Comparison of ENCODE assay signal across 19 cellular contexts in the genomic region with DNA sequence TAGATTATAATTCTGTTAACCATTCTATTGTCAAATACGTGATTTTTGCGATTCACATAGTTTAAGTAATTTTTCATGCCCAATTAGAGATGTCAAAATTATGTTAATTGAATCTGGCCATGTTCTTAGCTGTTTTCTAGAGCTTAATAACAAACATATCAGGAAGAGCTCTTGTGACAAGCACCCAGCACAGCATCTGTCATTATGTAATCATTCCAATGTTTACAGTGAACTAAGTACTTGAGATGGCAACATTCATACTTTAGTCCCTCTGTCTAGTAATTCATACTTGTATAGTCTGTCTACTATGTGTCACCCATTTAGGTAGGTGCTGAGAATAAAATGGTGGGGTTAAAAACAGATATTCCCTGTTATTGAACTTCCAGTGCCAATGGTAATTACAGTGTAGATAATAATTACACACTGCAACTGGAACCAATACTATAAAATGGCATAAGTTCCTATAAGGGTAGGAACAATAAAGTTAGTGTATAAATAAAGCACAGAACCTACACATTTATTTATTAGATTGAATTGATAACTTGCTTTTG. TPM values are rescaled to one million over a fixed set of nuclear protein-coding genes. Genes with fewer than 3 reads are reported as not detected.
DNase-seq lines count a peak whose midpoint lies in the region; FAIRE-seq and TF ChIP-seq lines count a peak whose summit lies in the region.
"Had no signal": no experiment of that assay in that cellular context is flagged by ENCODE, and none has a peak within 500 bp of the region (broad histone marks: within the 10 kb centered on the region; RNA-seq: fewer than 3 reads in every experiment).

No MANE protein-coding gene starts in this region.

- no peak for TF ChIP-seq CTCF in kidney (IDR thresholded peaks at IDR 0.05; ENCODE audit: borderline replicate concordance, extremely low read depth, insufficient read depth)

- peak; percentile 84 for FAIRE-seq in H54 (lab: Jason Lieb, UNC)
- no peak for FAIRE-seq in kidney (lab: Jason Lieb, UNC)

- H3K27ac ChIP-seq in kidney (ENCODE audit: low read depth in 2 of 2, low read length in 2 of 2), result no peak overlapping the region
- H3K27ac ChIP-seq: esophagus muscularis mucosa, heart right ventricle, prostate gland, spleen, suprapubic skin had no signal

- H3K9me3 ChIP-seq in kidney (ENCODE audit: control insufficient read depth in 1 of 2, low read length in 2 of 2), result no peaks in the 10 kb centered on the region
- H3K9me3 ChIP-seq: esophagus muscularis mucosa, heart right ventricle, prostate gland, spleen, suprapubic skin had no signal

- H3K4me1 ChIP-seq in kidney (ENCODE audit: control insufficient read depth in 1 of 2, insufficient read depth in 1 of 2, low read depth in 1 of 2, low read length in 2 of 2), result no peaks in the 10 kb centered on the region
- H3K4me1 ChIP-seq: prostate gland, suprapubic skin had no signal

- TF ChIP-seq POLR2A in H54 (IDR thresholded peaks at IDR 0.05; ENCODE audit: low read depth, low read length), result no peak

- H3K9ac ChIP-seq in kidney (ENCODE audit: low read length in 2 of 2), result no peak overlapping the region

- DNase-seq in DMS 273 treated with DMSO at 0.1 percent for 48 hours (lab: John Stamatoyannopoulos, UW), result peak; percentile 18
- DNase-seq in H54 (ENCODE audit: insufficient read length, low spot score), result no peak
- peak; percentile 17 for DNase-seq in NCI-H774 (lab: John Stamatoyannopoulos, UW)
- peak; percentile 77 for DNase-seq in iris pigment epithelial cell (ENCODE audit: low read depth)
- no peak for DNase-seq in glomerular visceral epithelial cell (ENCODE audit: extremely low spot score)
- no peak for DNase-seq in kidney
- DNase-seq in activated CD4-positive, alpha-beta T cell treated with anti-CD3 and anti-CD28 coated beads for 1 hour, result no peak
- DNase-seq: activated CD4-positive, alpha-beta T cell treated with anti-CD3 and anti-CD28 coated beads for 48 hours; activated CD8-positive, alpha-beta memory T cell treated with anti-CD3 and anti-CD28 coated beads, Interleukin-2, amount 50 U/mL, for 4 hours; activated effector memory CD4-positive, alpha-beta T cell treated with anti-CD3 and anti-CD28 coated beads, Interleukin-2, amount 50 U/mL, for 16 hours; amniotic stem cell; heart right ventricle; mesendoderm; NCI-H187 treated with DMSO at 0.1 percent for 48 hours; nephron progenitor cell; spleen had no signal

- H3K4me3 ChIP-seq in kidney (ENCODE audit: low read length in 2 of 2), result no peak overlapping the region
- H3K4me3 ChIP-seq: esophagus muscularis mucosa, heart right ventricle, prostate gland, spleen, suprapubic skin had no signal

- no peaks in the 10 kb centered on the region for H3K36me3 ChIP-seq in kidney (ENCODE audit: control insufficient read depth in 1 of 2, insufficient read depth in 2 of 2, low read length in 2 of 2)
- H3K36me3 ChIP-seq: esophagus muscularis mucosa, heart right ventricle, prostate gland, spleen, suprapubic skin had no signal

- intact Hi-C loops in kidney (cut with DNase I), result no loop called here

RNA-seq across cellular contexts. Expression of a gene that starts 55.2 kb away (rescaled TPM):
- total RNA-seq in kidney, result 43.0 TPM
- polyA plus RNA-seq in kidney (ENCODE audit: insufficient read depth, low read depth, low replicate concordance), result 5.5 TPM

Comparison
In these comparisons a context has a peak if more than half of its experiments do, and no peak if none do; other contexts are left out.
1. DNase-seq: peak in DMS 273 treated with DMSO at 0.1 percent for 48 hours (single experiment), NCI-H774 (single experiment) and iris pigment epithelial cell (single experiment); none in H54 (single experiment), glomerular visceral epithelial cell (single experiment), kidney (single experiment) and activated CD4-positive, alpha-beta T cell treated with anti-CD3 and anti-CD28 coated beads for 1 hour (single experiment).